3 cellular contexts compared by ENCODE assay signal in genomic region chr1:240860023-240860422, GRCh38.
"Had no signal": no experiment of that assay in that cellular context is flagged by ENCODE, and none has a peak within 500 bp of the region (broad histone marks: within the 10 kb centered on the region; RNA-seq: fewer than 3 reads in every experiment).

No MANE protein-coding gene starts in this region.

- DNase-seq: GDM1, GF-D8 had no signal

- H3K4me3 ChIP-seq: GM12878 had no signal
